24 cellular contexts compared by ENCODE assay signal in the genomic region with DNA sequence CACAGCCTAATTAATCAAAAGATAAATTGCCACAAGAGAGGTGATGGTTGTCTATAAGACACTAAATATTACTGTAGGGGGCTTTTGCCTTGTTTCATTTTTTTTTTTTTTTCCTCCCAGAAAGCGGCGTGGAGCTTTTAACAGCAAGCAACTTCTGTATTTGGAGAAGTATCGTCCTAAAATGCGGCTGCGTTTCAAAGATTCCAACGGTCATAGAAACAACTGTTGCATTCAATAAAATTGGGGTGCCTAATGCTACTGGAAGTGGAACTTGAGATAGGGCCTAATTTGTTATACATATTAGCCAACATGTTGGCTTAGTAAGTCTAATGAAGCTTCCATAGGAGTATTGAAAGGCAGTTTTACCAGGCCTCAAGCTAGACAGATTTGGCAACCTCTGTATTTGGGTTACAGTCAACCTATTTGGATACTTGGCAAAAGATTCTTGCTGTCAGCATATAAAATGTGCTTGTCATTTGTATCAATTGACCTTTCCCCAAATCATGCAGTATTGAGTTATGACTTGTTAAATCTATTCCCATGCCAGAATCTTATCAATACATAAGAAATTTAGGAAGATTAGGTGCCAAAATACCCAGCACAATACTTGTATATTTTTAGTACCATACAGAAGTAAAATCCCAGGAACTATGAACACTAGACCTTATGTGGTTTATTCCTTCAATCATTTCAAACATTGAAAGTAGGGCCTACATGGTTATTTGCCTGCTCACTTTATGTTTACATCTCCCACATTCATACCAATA.
"Had no signal": no experiment of that assay in that cellular context is flagged by ENCODE, and none has a peak within 500 bp of the region (broad histone marks: within the 10 kb centered on the region; RNA-seq: fewer than 3 reads in every experiment).

No MANE protein-coding gene starts in this region.

- H3K9me3 Mint-ChIP-seq: activated naive CD8-positive, alpha-beta T cell treated with anti-CD3 and anti-CD28 coated beads, Interleukin-2, amount 10 ng/mL, durations not matched to agents 7 days and 5 days; T-helper 1 cell treated with Interleukin-12 subunit alpha and Interleukin-12 subunit beta and Interleukin-4 antibody, amounts not matched to agents 30 μg/mL and 1 μg/mL, for 36 hours had no signal

- DNase-seq: activated CD4-positive, alpha-beta T cell treated with anti-CD3 and anti-CD28 coated beads for 48 hours; activated CD4-positive, alpha-beta T cell treated with anti-CD3 and anti-CD28 coated beads, Interleukin-2, amount 50 U/mL, for 4 hours; activated CD4-positive, CD25-positive, alpha-beta regulatory T cell treated with anti-CD3 and anti-CD28 coated beads, Interleukin-2, amount 50 U/mL, for 72 hours; activated CD8-positive, alpha-beta memory T cell treated with anti-CD3 and anti-CD28 coated beads, Interleukin-2, amount 50 U/mL, for 48 hours; activated CD8-positive, alpha-beta T cell treated with anti-CD3 and anti-CD28 coated beads, Interleukin-2, amount 10 ng/mL, durations not matched to agents 7 days and 5 days; activated naive CD4-positive, alpha-beta T cell treated with anti-CD3 and anti-CD28 coated beads, Interleukin-2, amount 50 U/mL, for 16 hours; activated naive CD8-positive, alpha-beta T cell treated with anti-CD3 and anti-CD28 coated beads, Interleukin-2, amount 10 ng/mL, durations not matched to agents 7 days and 5 days; activated T-cell treated with anti-CD3 and anti-CD28 coated beads, Interleukin-2, amount 50 U/mL, for 1 hour; adrenal gland; anterior cingulate cortex; caudate nucleus; Kasumi-1; NCI-H1105 treated with DMSO at 0.1 percent for 48 hours; NCI-H1436 treated with DMSO at 0.1 percent for 48 hours; NCI-H187; NCI-H2081; NCI-H510A treated with DMSO at 0.1 percent for 48 hours; NCI-H69; Peyer's patch; Right ventricle myocardium superior; SJCRH30 had no signal

- H3K4me3 Mint-ChIP-seq: activated CD8-positive, alpha-beta T cell treated with anti-CD3 and anti-CD28 coated beads, Interleukin-2, amount 10 ng/mL, durations not matched to agents 7 days and 5 days; activated naive CD8-positive, alpha-beta T cell treated with anti-CD3 and anti-CD28 coated beads, Interleukin-2, amount 10 ng/mL, durations not matched to agents 7 days and 5 days; T-helper 1 cell treated with Interleukin-12 subunit alpha and Interleukin-12 subunit beta and Interleukin-4 antibody, amounts not matched to agents 30 μg/mL and 1 μg/mL, for 36 hours had no signal

- ATAC-seq: activated CD8-positive, alpha-beta T cell treated with anti-CD3 and anti-CD28 coated beads, Interleukin-2, amount 10 ng/mL, durations not matched to agents 7 days and 5 days; SK-N-SH treated with all-trans-retinoic acid at 6 μM for 48 hours had no signal

- H3K27ac Mint-ChIP-seq: activated CD8-positive, alpha-beta T cell treated with anti-CD3 and anti-CD28 coated beads, Interleukin-2, amount 10 ng/mL, durations not matched to agents 7 days and 5 days; activated naive CD8-positive, alpha-beta T cell treated with anti-CD3 and anti-CD28 coated beads, Interleukin-2, amount 10 ng/mL, durations not matched to agents 7 days and 5 days; T-helper 1 cell treated with Interleukin-12 subunit alpha and Interleukin-12 subunit beta and Interleukin-4 antibody, amounts not matched to agents 30 μg/mL and 1 μg/mL, for 36 hours had no signal

- H3K9me3 ChIP-seq: adrenal gland, breast epithelium, Peyer's patch, SJCRH30 had no signal

- H3K27me3 Mint-ChIP-seq: activated naive CD8-positive, alpha-beta T cell treated with anti-CD3 and anti-CD28 coated beads, Interleukin-2, amount 10 ng/mL, durations not matched to agents 7 days and 5 days had no signal
